9 cellular contexts compared by ENCODE assay signal in genomic region chrX:1336331-1337143, GRCh38. TPM values are rescaled to one million over a fixed set of nuclear protein-coding genes. Genes with fewer than 3 reads are reported as not detected.
DNase-seq lines count a peak whose midpoint lies in the region; ATAC-seq and TF ChIP-seq lines count a peak whose summit lies in the region.
"Had no signal": no experiment of that assay in that cellular context is flagged by ENCODE, and none has a peak within 500 bp of the region (broad histone marks: within the 10 kb centered on the region; RNA-seq: fewer than 3 reads in every experiment).

TSS of gene IL3RA (plus strand) at chrX:1336785. CDS start at chrX:1341766, 4,981 bp downstream.

- peak within 1 kb of the TSS; percentile 83 for H3K4me2 ChIP-seq in GM23248 (ENCODE audit: unreplicated experiment)

- peak; percentile 38; the same call in 2 of the 3 replicates for ATAC-seq in RWPE2 (ENCODE audit: low read depth)
- no peak for ATAC-seq in HG02588 (IDR thresholded peaks at IDR 0.05; ENCODE audit: unreplicated experiment)
- ATAC-seq in GM18873 (IDR thresholded peaks at IDR 0.05; ENCODE audit: low FRiP score, unreplicated experiment), result no peak

- H3K9me2 ChIP-seq in GM23248 (ENCODE audit: insufficient read depth), result no peaks in the 10 kb centered on the region

- no peak within 1 kb of the TSS for H2AFZ ChIP-seq in GM23248

- no peak for TF ChIP-seq POLR2A in prostate gland (IDR thresholded peaks at IDR 0.05)

- 17 to 18% methylated on average over 19 of the region's 19 CpGs for WGBS in GM23248 (ENCODE audit: low coverage in 1 of 2, low lambda C conversion rate in 2 of 2, missing lambda C conversion rate in 2 of 2), 2 experiments
- 22% methylated on average over 19 of the region's 19 CpGs for WGBS in prostate gland

- no peaks in the 10 kb centered on the region for H3K79me2 ChIP-seq in GM23248 (ENCODE audit: insufficient read depth)

- H3F3A ChIP-seq in GM23248 (ENCODE audit: insufficient read depth), result no peaks in the 10 kb centered on the region

- H3K4me3 ChIP-seq in GM23248, result peak within 1 kb of the TSS; percentile 43
- H3K4me3 ChIP-seq in RWPE2 (ENCODE audit: severe bottlenecking), result no peak within 1 kb of the TSS
- peak within 1 kb of the TSS; percentile 34 for H3K4me3 ChIP-seq in fibroblast of villous mesenchyme (ENCODE audit: low read depth, low read length)
- H3K4me3 ChIP-seq in prostate gland, result peak within 1 kb of the TSS; percentile 24 to 25

- CTCF ChIA-PET in GM10248 (lab: Yijun Ruan, JAX), result no interaction called here

- no peaks in the 10 kb centered on the region for H3K9me3 ChIP-seq in GM23248 (ENCODE audit: low read depth)
- H3K9me3 ChIP-seq in RWPE2 (ENCODE audit: severe bottlenecking), result peaks cover 9% of the 10 kb centered on the region
- H3K9me3 ChIP-seq in prostate gland, result no peaks in the 10 kb centered on the region

- no peak within 1 kb of the TSS for H3K9ac ChIP-seq in GM23248

- H4K20me1 ChIP-seq in GM23248 (ENCODE audit: insufficient read depth), result no peaks in the 10 kb centered on the region

- H3K36me3 ChIP-seq in GM23248 (ENCODE audit: low read depth), result no peaks in the 10 kb centered on the region
- no peaks in the 10 kb centered on the region for H3K36me3 ChIP-seq in RWPE2 (ENCODE audit: low read depth)
- H3K36me3 ChIP-seq in prostate gland, result no peaks in the 10 kb centered on the region

- intact Hi-C loops in prostate gland (cut with DNase I), result no loop called here

- no peak for TF ChIP-seq CTCF in GM10248 (IDR thresholded peaks at IDR 0.05; ENCODE audit: control extremely low read depth, extremely low read depth, low read depth, missing control alignments)
- no peak for TF ChIP-seq CTCF in RWPE2 (IDR thresholded peaks at IDR 0.05; ENCODE audit: poor library complexity, severe bottlenecking)
- no peak for TF ChIP-seq CTCF in fibroblast of villous mesenchyme (IDR thresholded peaks at IDR 0.05; ENCODE audit: insufficient read depth, low read depth, low read length)
- TF ChIP-seq CTCF in prostate gland (IDR thresholded peaks at IDR 0.05), result no peak

- in situ Hi-C loops in GM23248 (cut with MboI), result no loop called here

- H3K27me3 ChIP-seq in GM23248 (replicated peaks; ENCODE audit: insufficient read depth) (no peaks in the 10 kb centered on the region), RWPE2 (ENCODE audit: insufficient read depth, poor library complexity, severe bottlenecking) (no peaks in the 10 kb centered on the region), prostate gland (replicated peaks; ENCODE audit: insufficient read depth) (no peaks in the 10 kb centered on the region)

- H3K27ac ChIP-seq in GM23248, result no peak within 1 kb of the TSS
- H3K27ac ChIP-seq in RWPE2 (ENCODE audit: poor library complexity, severe bottlenecking), result no peak within 1 kb of the TSS
- peak within 1 kb of the TSS in 1 of 2 donors; percentile 7 for H3K27ac ChIP-seq in prostate gland

- H3K4me1 ChIP-seq in GM23248 (ENCODE audit: insufficient read depth), result no peaks in the 10 kb centered on the region
- H3K4me1 ChIP-seq in RWPE2 (ENCODE audit: insufficient read depth, poor library complexity, severe bottlenecking), result no peaks in the 10 kb centered on the region
- no peaks in the 10 kb centered on the region for H3K4me1 ChIP-seq in prostate gland (replicated peaks)

- DNase-seq in GM10248 (ENCODE audit: extremely low spot score), result peak; percentile 60
- peak; percentile 23 for DNase-seq in GM23248
- no peak for DNase-seq in RWPE2 (ENCODE audit: low spot score)
- DNase-seq in fibroblast of villous mesenchyme (ENCODE audit: low read depth), result peak; percentile 33
- no peak for DNase-seq in prostate gland (ENCODE audit: low spot score)
- DNase-seq in NCI-H226, result no peak

- POLR2A ChIA-PET in GM10248 (lab: Yijun Ruan, JAX), result no interaction called here

RNA-seq across cellular contexts. Expression of gene IL3RA, which starts in this region (rescaled TPM):
- not detected in 2 replicates for total RNA-seq in GM23248 (2014; rRNA removed; shearing (Covaris generic))
- polyA plus RNA-seq in GM23248 (2016; fragmentation: Nextera tagmentation; extraction: Ambion mirVana), result 0.13 and 0.30 TPM in 2 replicates
- total RNA-seq in fibroblast of villous mesenchyme (not detected in 2 replicates), prostate gland (1 to 10 TPM; 3.3 to 7.2 TPM)
- total RNA-seq: M059J had no signal

Comparison
In these comparisons a context has a peak if more than half of its experiments do, and no peak if none do; other contexts are left out.
1. Peak in DNase-seq, H3K4me3 ChIP-seq and H3K4me2 ChIP-seq in GM23248; RNA of the gene not detected or under 1 TPM.
2. Peak in DNase-seq and H3K4me3 ChIP-seq in fibroblast of villous mesenchyme; RNA of the gene not detected or under 1 TPM.